ENCODE assay signal across 25 cellular contexts in the genomic region with DNA sequence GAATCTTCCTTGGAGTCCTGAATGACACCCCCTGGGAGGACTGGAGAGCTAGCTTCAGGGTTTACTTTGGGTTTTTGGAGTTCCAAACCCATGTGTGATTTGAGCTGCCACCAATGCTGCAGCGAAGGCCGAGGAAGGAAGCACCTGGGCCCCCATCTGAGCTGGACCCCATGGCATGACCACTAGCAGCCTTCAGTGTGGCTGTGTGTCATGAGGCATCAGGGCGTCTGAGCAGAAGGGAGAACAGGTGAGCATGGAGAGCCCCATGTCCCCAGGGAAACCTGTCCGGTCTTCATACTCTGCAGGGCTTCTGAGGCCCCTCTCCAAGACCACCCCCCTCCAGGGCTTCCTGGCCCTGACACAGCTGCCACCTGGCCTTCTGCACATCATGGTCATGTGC.
"Had no signal": no experiment of that assay in that cellular context is flagged by ENCODE, and none has a peak within 500 bp of the region (broad histone marks: within the 10 kb centered on the region; RNA-seq: fewer than 3 reads in every experiment).

No MANE protein-coding gene starts in this region.

- H3K9me3 ChIP-seq: ascending aorta, body of pancreas, MG63 had no signal

- ATAC-seq: activated CD8-positive, alpha-beta memory T cell treated with anti-CD3 and anti-CD28 coated beads, Interleukin-2, amount 10 ng/mL, durations not matched to agents 7 days and 5 days; activated T-helper 17 cell treated with anti-CD3 and anti-CD28 coated beads, Interleukin-2, amount 50 U/mL, for 72 hours; body of pancreas; Panc1; T-helper 17 cell had no signal

- H3K4me2 ChIP-seq: KMS-11 had no signal

- H3K27ac ChIP-seq: ascending aorta, body of pancreas, KMS-11 had no signal

- H3K36me3 ChIP-seq: ascending aorta, MG63 had no signal

- DNase-seq: activated B cell treated with CpG ODN at 0.5 μM for 24 hours; activated CD4-positive, alpha-beta T cell treated with anti-CD3 and anti-CD28 coated beads for 1 hour; activated CD4-positive, alpha-beta T cell treated with anti-CD3 and anti-CD28 coated beads, Interleukin-2, amount 10 ng/mL, durations not matched to agents 24 days and 14 days; activated CD4-positive, alpha-beta T cell treated with anti-CD3 and anti-CD28 coated beads, Interleukin-2, amount 50 U/mL, for 48 hours; activated CD8-positive, alpha-beta memory T cell treated with anti-CD3 and anti-CD28 coated beads, Interleukin-2, amount 10 ng/mL, durations not matched to agents 7 days and 5 days; activated naive CD4-positive, alpha-beta T cell; activated T-cell treated with anti-CD3 and anti-CD28 coated beads, Interleukin-2, amount 50 U/mL, for 48 hours; central memory CD4-positive, alpha-beta T cell; MG63; MV-4-11; NCI-H1092 treated with DMSO at 0.1 percent for 48 hours; NCI-H1417 treated with DMSO at 0.1 percent for 48 hours; NCI-H1694; NCI-H2107; NCI-H510A treated with DMSO at 0.1 percent for 48 hours; NK-92 treated with Interleukin-12 subunit alpha and Interleukin-12 subunit beta, amount 100 ng/mL, for 24 hours; OCI-M1; SHP77 treated with DMSO at 0.1 percent for 48 hours; T-helper 17 cell; T-helper 9 cell had no signal

- H3K27me3 ChIP-seq: ascending aorta, body of pancreas, MG63 had no signal

- H3K4me3 ChIP-seq: ascending aorta, body of pancreas, MG63 had no signal

- H3K9ac ChIP-seq: KMS-11 had no signal

- H3K4me1 ChIP-seq: ascending aorta had no signal
